11 cellular contexts compared by ENCODE assay signal in the genomic region with DNA sequence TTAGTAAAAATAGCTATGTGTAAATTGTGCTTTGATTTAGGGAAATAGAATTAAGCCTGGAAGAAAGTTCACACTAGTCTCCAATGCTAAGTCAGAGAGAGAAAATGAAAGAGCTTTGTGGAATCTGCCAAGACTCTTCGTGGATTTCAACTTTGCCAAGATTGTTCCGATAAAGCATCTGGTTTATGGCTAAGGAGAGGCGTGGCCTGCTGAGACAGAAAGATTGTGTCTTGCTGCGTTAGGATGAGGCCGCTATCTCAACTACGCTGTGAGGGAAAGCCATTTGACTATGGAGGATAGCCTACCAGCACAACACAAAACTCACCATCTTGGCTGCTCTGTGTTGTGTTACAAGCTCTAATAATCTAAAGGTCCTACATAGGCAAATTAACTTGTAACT.
A peak's percentile ranks its signal among the peaks of the same experiment; 100 is the strongest.
DNase-seq lines count a peak whose midpoint lies in the region; ATAC-seq and TF ChIP-seq lines count a peak whose summit lies in the region.
"Had no signal": no experiment of that assay in that cellular context is flagged by ENCODE, and none has a peak within 500 bp of the region (broad histone marks: within the 10 kb centered on the region; RNA-seq: fewer than 3 reads in every experiment).

No MANE protein-coding gene starts in this region.

- H3F3A ChIP-seq in smooth muscle cell (ENCODE audit: low read depth) = no peaks in the 10 kb centered on the region

- peak; percentile 49 for DNase-seq in HFFc6
- DNase-seq in cardiac fibroblast (ENCODE audit: low read depth in 2 of 2) = peak; percentile 17 to 27
- DNase-seq in medulla oblongata (ENCODE audit: extremely low spot score) = peak; percentile 15
- DNase-seq in transverse colon = peak; percentile 19
- no peak for DNase-seq in smooth muscle cell (lab: John Stamatoyannopoulos, UW; ENCODE audit: unreplicated experiment)
- no peak for DNase-seq in effector memory CD4-positive, alpha-beta T cell
- DNase-seq: DND-41, NCI-H187, occipital lobe had no signal

- no peaks in the 10 kb centered on the region for H3K9me3 ChIP-seq in transverse colon
- no peaks in the 10 kb centered on the region for H3K9me3 ChIP-seq in smooth muscle cell (replicated peaks; ENCODE audit: low read depth)
- no peaks in the 10 kb centered on the region for H3K9me3 ChIP-seq in effector memory CD4-positive, alpha-beta T cell (ENCODE audit: control insufficient read depth, low read length)

- no peak for TF ChIP-seq POLR2A in transverse colon (IDR thresholded peaks at IDR 0.05)

- H3K27ac ChIP-seq in transverse colon = peak overlapping the region; percentile 8 to 67 (median 44)
- no peak overlapping the region for H3K27ac ChIP-seq in smooth muscle cell (ENCODE audit: low read depth)
- no peak overlapping the region for H3K27ac ChIP-seq in effector memory CD4-positive, alpha-beta T cell (ENCODE audit: insufficient read depth, low read length, poor library complexity, severe bottlenecking)

- H3K27me3 Mint-ChIP-seq in HFFc6 (ENCODE audit: insufficient read depth) = peaks cover 4% of the 10 kb centered on the region; the same call in 1 of the 2 replicates

- peaks cover 39% of the 10 kb centered on the region for H3K4me1 Mint-ChIP-seq in HFFc6 (ENCODE audit: low read depth)

- H3K9ac ChIP-seq in smooth muscle cell (ENCODE audit: low read depth) = no peak overlapping the region

- in situ Hi-C loops in transverse colon (cut with MboI; ENCODE audit: low pct_ligation_motif_present in 1 of 4, low pct_unique_long_range_greater_than_20kb in 1 of 4, low sequenced_read_pairs in 3 of 4) = no loop called here

- ATAC-seq in GM18868 (IDR thresholded peaks at IDR 0.05; ENCODE audit: unreplicated experiment) (no peak), GM21447 (IDR thresholded peaks at IDR 0.05; ENCODE audit: unreplicated experiment) (no peak)

- intact Hi-C loops in transverse colon (cut with DNase I; ENCODE audit: low total_unique reads) = no loop called here

- H3K9me3 Mint-ChIP-seq in HFFc6 = peaks cover 4% of the 10 kb centered on the region; the same call in 1 of the 2 replicates

- no peak overlapping the region for H2AFZ ChIP-seq in smooth muscle cell (ENCODE audit: low read depth)

- peak overlapping the region; percentile 38; the same call in 1 of the 2 replicates for H3K27ac Mint-ChIP-seq in HFFc6

- H4K20me1 ChIP-seq in smooth muscle cell (ENCODE audit: low read depth) = no peaks in the 10 kb centered on the region

- H3K27me3 ChIP-seq in transverse colon = no peaks in the 10 kb centered on the region
- H3K27me3 ChIP-seq in smooth muscle cell (ENCODE audit: low read depth) = no peaks in the 10 kb centered on the region
- no peaks in the 10 kb centered on the region for H3K27me3 ChIP-seq in effector memory CD4-positive, alpha-beta T cell (replicated peaks; ENCODE audit: control insufficient read depth, insufficient read depth, low read length, poor library complexity, severe bottlenecking)

- H3K79me2 ChIP-seq in smooth muscle cell (ENCODE audit: low read depth) = no peaks in the 10 kb centered on the region

- H3K36me3 ChIP-seq in transverse colon = no peaks in the 10 kb centered on the region
- H3K36me3 ChIP-seq in smooth muscle cell (ENCODE audit: low read depth) = no peaks in the 10 kb centered on the region
- no peaks in the 10 kb centered on the region for H3K36me3 ChIP-seq in effector memory CD4-positive, alpha-beta T cell (ENCODE audit: control insufficient read depth, insufficient read depth, low read length)

- peaks cover 0 to 25% (median 8%) of the 10 kb centered on the region in 4 donors for H3K4me1 ChIP-seq in transverse colon
- H3K4me1 ChIP-seq in smooth muscle cell (ENCODE audit: low read depth) = no peaks in the 10 kb centered on the region
- peaks cover 5% of the 10 kb centered on the region for H3K4me1 ChIP-seq in effector memory CD4-positive, alpha-beta T cell (ENCODE audit: control insufficient read depth, insufficient read depth, low read length, poor library complexity, severe bottlenecking)

- H3K4me3 Mint-ChIP-seq in HFFc6 = peak overlapping the region; percentile 69

- no peak for TF ChIP-seq EP300 in transverse colon (IDR thresholded peaks at IDR 0.05; ENCODE audit: low read depth)

- WGBS in transverse colon (ENCODE audit: low coverage in 1 of 2), 2 donors = 16 to 32% methylated on average over 6 of the region's 6 CpGs
- 90% methylated on average over 6 of the region's 6 CpGs for WGBS in smooth muscle cell (ENCODE audit: low lambda C conversion rate)

- no peaks in the 10 kb centered on the region for H3K36me3 Mint-ChIP-seq in HFFc6 (ENCODE audit: low read depth)

- TF ChIP-seq CTCF in HFFc6 (IDR thresholded peaks at IDR 0.05) (no peak), cardiac fibroblast (IDR thresholded peaks at IDR 0.05; ENCODE audit: low read depth, low read length) (no peak), transverse colon (IDR thresholded peaks at IDR 0.05) (no peak), smooth muscle cell (IDR thresholded peaks at IDR 0.05; ENCODE audit: borderline replicate concordance, insufficient read depth, poor library complexity, severe bottlenecking) (no peak)

- H3K4me3 ChIP-seq in cardiac fibroblast (replicated peaks in 1 of 2; ENCODE audit: low read depth in 2 of 2, low read length in 2 of 2) (no peak overlapping the region), transverse colon (no peak overlapping the region), smooth muscle cell (no peak overlapping the region)
- no peak overlapping the region for H3K4me3 ChIP-seq in effector memory CD4-positive, alpha-beta T cell (ENCODE audit: insufficient read depth, low read depth, low read length, poor library complexity, severe bottlenecking)

- H3K4me2 ChIP-seq in smooth muscle cell = no peak overlapping the region

Comparison
In these comparisons a context has a peak if more than half of its experiments do, and no peak if none do; other contexts are left out.
1. DNase-seq: peak in HFFc6 (single experiment), cardiac fibroblast (2 of 2), medulla oblongata (single experiment) and transverse colon (single experiment); none in smooth muscle cell (single experiment) and effector memory CD4-positive, alpha-beta T cell (0 of 3).
2. H3K27ac ChIP-seq: peak in transverse colon (4 of 4); none in smooth muscle cell (single experiment) and effector memory CD4-positive, alpha-beta T cell (single experiment).